14 cellular contexts compared by ENCODE assay signal in genomic region chr11:92397356-92397755, GRCh38.
"Had no signal": no experiment of that assay in that cellular context is flagged by ENCODE, and none has a peak within 500 bp of the region (broad histone marks: within the 10 kb centered on the region; RNA-seq: fewer than 3 reads in every experiment).

No MANE protein-coding gene starts in this region.

- H3K4me3 Mint-ChIP-seq: activated naive CD8-positive, alpha-beta T cell treated with anti-CD3 and anti-CD28 coated beads, Interleukin-2, amount 10 ng/mL, durations not matched to agents 7 days and 5 days; endodermal cell had no signal

- H3K4me1 Mint-ChIP-seq: activated naive CD8-positive, alpha-beta T cell treated with anti-CD3 and anti-CD28 coated beads, Interleukin-2, amount 10 ng/mL, durations not matched to agents 7 days and 5 days had no signal

- DNase-seq: activated CD4-positive, alpha-beta T cell treated with anti-CD3 and anti-CD28 coated beads for 48 hours; activated CD8-positive, alpha-beta memory T cell treated with anti-CD3 and anti-CD28 coated beads, Interleukin-2, amount 50 U/mL, for 48 hours; activated naive CD8-positive, alpha-beta T cell treated with anti-CD3 and anti-CD28 coated beads, Interleukin-2, amount 10 ng/mL, durations not matched to agents 7 days and 5 days; brain microvascular endothelial cell; cerebellar nuclear complex; dermis blood vessel endothelial cell; endodermal cell; heart left ventricle; pancreas; sigmoid colon; stimulated activated CD4-positive, alpha-beta T cell treated with anti-CD3 and anti-CD28 coated beads, Interleukin-1b, Interleukin-23, amount 100 ng/mL, for 48 hours; stomach; testis had no signal

- H3K27ac ChIP-seq: brain microvascular endothelial cell, heart left ventricle, pancreas, sigmoid colon, stomach, testis had no signal

- H3K4me3 ChIP-seq: heart left ventricle, pancreas, sigmoid colon, stomach, testis had no signal

- H3K36me3 Mint-ChIP-seq: activated naive CD8-positive, alpha-beta T cell treated with anti-CD3 and anti-CD28 coated beads, Interleukin-2, amount 10 ng/mL, durations not matched to agents 7 days and 5 days had no signal

- H3K9me3 Mint-ChIP-seq: endodermal cell had no signal

- H3K27me3 ChIP-seq: brain microvascular endothelial cell, heart left ventricle, pancreas, sigmoid colon, stomach, testis had no signal

- H3K36me3 ChIP-seq: brain microvascular endothelial cell, heart left ventricle, pancreas, sigmoid colon, stomach had no signal

- H3K4me1 ChIP-seq: heart left ventricle, pancreas, sigmoid colon, stomach, testis had no signal

- H3K27ac Mint-ChIP-seq: activated naive CD8-positive, alpha-beta T cell treated with anti-CD3 and anti-CD28 coated beads, Interleukin-2, amount 10 ng/mL, durations not matched to agents 7 days and 5 days; endodermal cell had no signal

- H3K9me3 ChIP-seq: heart left ventricle, pancreas, sigmoid colon, stomach, testis had no signal

- ATAC-seq: heart left ventricle, left lobe of liver, pancreas had no signal
